Comparison of ENCODE assay signal across 8 cellular contexts in genomic region chr10:15245530-15245929, GRCh38.
DNase-seq lines count a peak whose midpoint lies in the region; ATAC-seq and TF ChIP-seq lines count a peak whose summit lies in the region.

No MANE protein-coding gene starts in this region.

- no peak overlapping the region for H3K4me3 ChIP-seq in A673 (ENCODE audit: low read depth, low read length, poor library complexity, severe bottlenecking)
- H3K4me3 ChIP-seq in Panc1 (ENCODE audit: low read depth in 2 of 2, low read length in 2 of 2), result no peak overlapping the region
- H3K4me3 ChIP-seq in thyroid gland (replicated peaks in 1 of 3), result no peak overlapping the region

- WGBS in thyroid gland, 2 donors, result 83 to 84% methylated on average over 3 of the region's 3 CpGs

- no peak for TF ChIP-seq POLR2A in erythroblast (IDR thresholded peaks at IDR 0.05; ENCODE audit: low read length)
- no peak for TF ChIP-seq POLR2A in thyroid gland (IDR thresholded peaks at IDR 0.05)

- H3K9me3 ChIP-seq in A673 (ENCODE audit: low read depth, low read length, poor library complexity, severe bottlenecking) (no peaks in the 10 kb centered on the region), Panc1 (ENCODE audit: control insufficient read depth, insufficient read depth, low read depth, low read length) (no peaks in the 10 kb centered on the region), thyroid gland (no peaks in the 10 kb centered on the region)

- in situ Hi-C loops in Panc1 (cut with HindIII; ENCODE audit: low pct_unique_long_range_greater_than_20kb, low sequenced_read_pairs), result no loop called here

- ATAC-seq in Panc1, result no peak

- H3K27ac ChIP-seq in A673 (ENCODE audit: low read depth, low read length, poor library complexity, severe bottlenecking) (no peak overlapping the region), Panc1 (ENCODE audit: low read length) (no peak overlapping the region), thyroid gland (no peak overlapping the region)

- no peaks in the 10 kb centered on the region for H3K27me3 ChIP-seq in A673 (replicated peaks; ENCODE audit: insufficient read depth, low read depth, low read length, poor library complexity)
- H3K27me3 ChIP-seq in Panc1 (ENCODE audit: control insufficient read depth, insufficient read depth, low read length), result no peaks in the 10 kb centered on the region
- H3K27me3 ChIP-seq in thyroid gland, result no peaks in the 10 kb centered on the region

- H3K36me3 ChIP-seq in A673 (ENCODE audit: insufficient read depth, low read length, poor library complexity, severe bottlenecking) (no peaks in the 10 kb centered on the region), Panc1 (ENCODE audit: control insufficient read depth, insufficient read depth, low read length) (no peaks in the 10 kb centered on the region), thyroid gland (no peaks in the 10 kb centered on the region)

- BruUV-seq in A673 (replicated peaks; lab: Mats Ljungman, UMichigan) (no TSS peak), Panc1 (replicated peaks; lab: Mats Ljungman, UMichigan) (no TSS peak)

- CTCF ChIA-PET in A673 (lab: Charles Lee), result no interaction called here
- CTCF ChIA-PET in GM10248 (lab: Yijun Ruan, JAX), result no interaction called here
- CTCF ChIA-PET in Panc1 (lab: Charles Lee), result no interaction called here

- POLR2A ChIA-PET in A673 (lab: Charles Lee; ENCODE audit: low non-redundant PET), result no interaction called here
- POLR2A ChIA-PET in GM10248 (lab: Yijun Ruan, JAX), result interaction anchor here (0.8 kb wide), 1 partner anchor 9 kb away, joined by 3 read pairs; no protein-coding TSS in a partner anchor
- POLR2A ChIA-PET in Panc1 (lab: Charles Lee), result no interaction called here

- H3K4me1 ChIP-seq in A673 (ENCODE audit: insufficient read depth, low read length, poor library complexity, severe bottlenecking) (no peaks in the 10 kb centered on the region), Panc1 (ENCODE audit: control insufficient read depth, insufficient read depth, low read length) (no peaks in the 10 kb centered on the region), thyroid gland (no peaks in the 10 kb centered on the region)

- TF ChIP-seq CTCF in A673 (conservative IDR thresholded peaks at IDR 0.05; ENCODE audit: low read depth, low read length) (peak; percentile 56), GM10248 (IDR thresholded peaks at IDR 0.05; ENCODE audit: control extremely low read depth, extremely low read depth, low read depth, missing control alignments) (peak; percentile 43), Panc1 (IDR thresholded peaks at IDR 0.05) (peak; percentile 42; the same call in 1 of the 2 replicates), thyroid gland (IDR thresholded peaks at IDR 0.05) (no peak)

- intact Hi-C loops in A673 (cut with micrococcal nuclease; ENCODE audit: unreplicated experiment) (no loop called here), Panc1 (cut with micrococcal nuclease; ENCODE audit: unreplicated experiment) (no loop called here), thyroid gland (cut with DNase I) (no loop called here)

- peak; percentile 38 for DNase-seq in A673 (ENCODE audit: low spot score)
- DNase-seq in GM10248 (ENCODE audit: extremely low spot score), result no peak
- DNase-seq in Panc1 (ENCODE audit: low read depth, low spot score), result no peak
- DNase-seq in erythroblast (lab: John Stamatoyannopoulos, UW), result peak; percentile 38 to 47
- DNase-seq in medulla oblongata (ENCODE audit: extremely low spot score), result no peak
- no peak for DNase-seq in thyroid gland
- no peak for DNase-seq in activated gamma-delta T cell (lab: John Stamatoyannopoulos, UW)
- no peak for DNase-seq in activated CD4-positive, alpha-beta T cell treated with anti-CD3 and anti-CD28 coated beads for 4 hours

Comparison
In these comparisons a context has a peak if more than half of its experiments do, and no peak if none do; other contexts are left out.
1. DNase-seq: peak in A673 (single experiment) and erythroblast (2 of 2); none in GM10248 (single experiment), Panc1 (single experiment), medulla oblongata (single experiment), thyroid gland (0 of 2), activated gamma-delta T cell (single experiment) and activated CD4-positive, alpha-beta T cell treated with anti-CD3 and anti-CD28 coated beads for 4 hours (0 of 2).
2. CTCF ChIP-seq: peak in A673 (single experiment), GM10248 (single experiment) and Panc1 (single experiment); none in thyroid gland (0 of 6).